Comparison of ENCODE assay signal across 30 cellular contexts in genomic region chr2:175585531-175585930, GRCh38.
"Had no signal": no experiment of that assay in that cellular context is flagged by ENCODE, and none has a peak within 500 bp of the region (broad histone marks: within the 10 kb centered on the region; RNA-seq: fewer than 3 reads in every experiment).

No MANE protein-coding gene starts in this region.

- DNase-seq: activated CD4-positive, alpha-beta T cell treated with anti-CD3 and anti-CD28 coated beads for 36 hours; activated CD4-positive, alpha-beta T cell treated with anti-CD3 and anti-CD28 coated beads, Interleukin-2, amount 10 ng/mL, durations not matched to agents 24 days and 14 days; activated CD4-positive, CD25-positive, alpha-beta regulatory T cell; activated CD4-positive, CD25-positive, alpha-beta regulatory T cell treated with anti-CD3 and anti-CD28 coated beads, Interleukin-2, amount 50 U/mL, for 72 hours; activated CD8-positive, alpha-beta memory T cell treated with anti-CD3 and anti-CD28 coated beads, Interleukin-2, amount 10 ng/mL, durations not matched to agents 7 days and 5 days; activated CD8-positive, alpha-beta memory T cell treated with anti-CD3 and anti-CD28 coated beads, Interleukin-2, amount 50 U/mL, for 4 hours; activated CD8-positive, alpha-beta T cell treated with anti-CD3 and anti-CD28 coated beads, Interleukin-2, amount 10 ng/mL, durations not matched to agents 7 days and 5 days; activated gamma-delta T cell; activated naive CD4-positive, alpha-beta T cell; activated naive CD4-positive, alpha-beta T cell treated with anti-CD3 and anti-CD28 coated beads, Interleukin-2, amount 10 ng/mL, durations not matched to agents 7 days and 5 days; activated naive CD8-positive, alpha-beta T cell treated with anti-CD3 and anti-CD28 coated beads, Interleukin-2, amount 10 ng/mL, durations not matched to agents 7 days and 5 days; activated T-cell treated with anti-CD3 and anti-CD28 coated beads, Interleukin-2, amount 50 U/mL, for 1 hour; activated T-cell treated with anti-CD3 and anti-CD28 coated beads, Interleukin-2, amount 50 U/mL, for 48 hours; central memory CD4-positive, alpha-beta T cell; cerebellar nuclear complex; effector CD4-positive, alpha-beta T cell; effector memory CD8-positive, alpha-beta T cell; esophagus squamous epithelium; foreskin melanocyte; heart right ventricle; T-helper 2 cell had no signal

- H2AFZ ChIP-seq: hepatocyte had no signal

- H3K4me3 ChIP-seq: ascending aorta, breast epithelium, cardiac muscle cell, coronary artery, esophagus squamous epithelium, gastroesophageal sphincter, heart right ventricle, hepatocyte had no signal

- ATAC-seq: activated CD4-positive, alpha-beta T cell treated with anti-CD3 and anti-CD28 coated beads for 36 hours; activated CD8-positive, alpha-beta memory T cell treated with anti-CD3 and anti-CD28 coated beads, Interleukin-2, amount 10 ng/mL, durations not matched to agents 7 days and 5 days; activated CD8-positive, alpha-beta T cell treated with anti-CD3 and anti-CD28 coated beads, Interleukin-2, amount 10 ng/mL, durations not matched to agents 7 days and 5 days; activated naive CD4-positive, alpha-beta T cell treated with anti-CD3 and anti-CD28 coated beads, Interleukin-2, amount 50 U/mL, for 72 hours; effector memory CD8-positive, alpha-beta T cell; gastroesophageal sphincter; heart right ventricle had no signal

- H3K9me3 ChIP-seq: ascending aorta, breast epithelium, esophagus squamous epithelium, gastroesophageal sphincter, heart right ventricle had no signal

- H3K4me2 ChIP-seq: hepatocyte had no signal

- H3K79me2 ChIP-seq: hepatocyte had no signal

- H3K36me3 ChIP-seq: ascending aorta, breast epithelium, cardiac muscle cell, esophagus squamous epithelium, gastroesophageal sphincter, heart right ventricle had no signal

- H3K27ac ChIP-seq: ascending aorta, breast epithelium, cardiac muscle cell, coronary artery, epithelial cell of prostate, esophagus squamous epithelium, gastroesophageal sphincter, heart right ventricle, hepatocyte had no signal

- H3K27me3 ChIP-seq: ascending aorta, breast epithelium, cardiac muscle cell, esophagus squamous epithelium, gastroesophageal sphincter, heart right ventricle, hepatocyte had no signal

- H3K4me1 ChIP-seq: ascending aorta, breast epithelium, esophagus squamous epithelium, gastroesophageal sphincter, heart right ventricle had no signal

- FAIRE-seq: endothelial cell of umbilical vein had no signal
